ENCODE assay signal across 1 cellular context in the genomic region with DNA sequence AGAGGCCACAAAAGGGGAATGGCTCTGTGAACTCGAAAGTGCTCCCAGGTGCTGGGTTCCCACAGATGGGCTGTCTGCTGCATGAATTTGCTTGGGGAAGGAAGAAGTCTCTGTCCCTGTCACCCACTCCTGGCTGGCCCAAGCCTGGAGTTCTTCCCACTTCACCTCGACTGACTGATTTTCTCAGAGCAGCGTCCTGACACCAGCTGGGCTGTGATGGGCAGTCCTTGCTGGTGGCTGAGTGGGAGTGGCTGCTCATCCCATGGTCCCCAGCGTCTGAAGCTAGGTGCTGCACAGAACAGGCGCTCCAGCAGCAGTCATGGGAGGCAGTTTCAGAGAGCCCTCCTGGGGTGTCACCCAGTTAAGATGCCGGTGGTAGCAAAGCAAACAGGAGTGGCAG.
TF ChIP-seq lines count a peak whose summit lies in the region.

No MANE protein-coding gene starts in this region.

TF ChIP-seq in GM23338, 12 proteins besides CTCF, POLR2A, EP300 and RAD21 (continued from another document):
- TF ChIP-seq, protein P1, sequence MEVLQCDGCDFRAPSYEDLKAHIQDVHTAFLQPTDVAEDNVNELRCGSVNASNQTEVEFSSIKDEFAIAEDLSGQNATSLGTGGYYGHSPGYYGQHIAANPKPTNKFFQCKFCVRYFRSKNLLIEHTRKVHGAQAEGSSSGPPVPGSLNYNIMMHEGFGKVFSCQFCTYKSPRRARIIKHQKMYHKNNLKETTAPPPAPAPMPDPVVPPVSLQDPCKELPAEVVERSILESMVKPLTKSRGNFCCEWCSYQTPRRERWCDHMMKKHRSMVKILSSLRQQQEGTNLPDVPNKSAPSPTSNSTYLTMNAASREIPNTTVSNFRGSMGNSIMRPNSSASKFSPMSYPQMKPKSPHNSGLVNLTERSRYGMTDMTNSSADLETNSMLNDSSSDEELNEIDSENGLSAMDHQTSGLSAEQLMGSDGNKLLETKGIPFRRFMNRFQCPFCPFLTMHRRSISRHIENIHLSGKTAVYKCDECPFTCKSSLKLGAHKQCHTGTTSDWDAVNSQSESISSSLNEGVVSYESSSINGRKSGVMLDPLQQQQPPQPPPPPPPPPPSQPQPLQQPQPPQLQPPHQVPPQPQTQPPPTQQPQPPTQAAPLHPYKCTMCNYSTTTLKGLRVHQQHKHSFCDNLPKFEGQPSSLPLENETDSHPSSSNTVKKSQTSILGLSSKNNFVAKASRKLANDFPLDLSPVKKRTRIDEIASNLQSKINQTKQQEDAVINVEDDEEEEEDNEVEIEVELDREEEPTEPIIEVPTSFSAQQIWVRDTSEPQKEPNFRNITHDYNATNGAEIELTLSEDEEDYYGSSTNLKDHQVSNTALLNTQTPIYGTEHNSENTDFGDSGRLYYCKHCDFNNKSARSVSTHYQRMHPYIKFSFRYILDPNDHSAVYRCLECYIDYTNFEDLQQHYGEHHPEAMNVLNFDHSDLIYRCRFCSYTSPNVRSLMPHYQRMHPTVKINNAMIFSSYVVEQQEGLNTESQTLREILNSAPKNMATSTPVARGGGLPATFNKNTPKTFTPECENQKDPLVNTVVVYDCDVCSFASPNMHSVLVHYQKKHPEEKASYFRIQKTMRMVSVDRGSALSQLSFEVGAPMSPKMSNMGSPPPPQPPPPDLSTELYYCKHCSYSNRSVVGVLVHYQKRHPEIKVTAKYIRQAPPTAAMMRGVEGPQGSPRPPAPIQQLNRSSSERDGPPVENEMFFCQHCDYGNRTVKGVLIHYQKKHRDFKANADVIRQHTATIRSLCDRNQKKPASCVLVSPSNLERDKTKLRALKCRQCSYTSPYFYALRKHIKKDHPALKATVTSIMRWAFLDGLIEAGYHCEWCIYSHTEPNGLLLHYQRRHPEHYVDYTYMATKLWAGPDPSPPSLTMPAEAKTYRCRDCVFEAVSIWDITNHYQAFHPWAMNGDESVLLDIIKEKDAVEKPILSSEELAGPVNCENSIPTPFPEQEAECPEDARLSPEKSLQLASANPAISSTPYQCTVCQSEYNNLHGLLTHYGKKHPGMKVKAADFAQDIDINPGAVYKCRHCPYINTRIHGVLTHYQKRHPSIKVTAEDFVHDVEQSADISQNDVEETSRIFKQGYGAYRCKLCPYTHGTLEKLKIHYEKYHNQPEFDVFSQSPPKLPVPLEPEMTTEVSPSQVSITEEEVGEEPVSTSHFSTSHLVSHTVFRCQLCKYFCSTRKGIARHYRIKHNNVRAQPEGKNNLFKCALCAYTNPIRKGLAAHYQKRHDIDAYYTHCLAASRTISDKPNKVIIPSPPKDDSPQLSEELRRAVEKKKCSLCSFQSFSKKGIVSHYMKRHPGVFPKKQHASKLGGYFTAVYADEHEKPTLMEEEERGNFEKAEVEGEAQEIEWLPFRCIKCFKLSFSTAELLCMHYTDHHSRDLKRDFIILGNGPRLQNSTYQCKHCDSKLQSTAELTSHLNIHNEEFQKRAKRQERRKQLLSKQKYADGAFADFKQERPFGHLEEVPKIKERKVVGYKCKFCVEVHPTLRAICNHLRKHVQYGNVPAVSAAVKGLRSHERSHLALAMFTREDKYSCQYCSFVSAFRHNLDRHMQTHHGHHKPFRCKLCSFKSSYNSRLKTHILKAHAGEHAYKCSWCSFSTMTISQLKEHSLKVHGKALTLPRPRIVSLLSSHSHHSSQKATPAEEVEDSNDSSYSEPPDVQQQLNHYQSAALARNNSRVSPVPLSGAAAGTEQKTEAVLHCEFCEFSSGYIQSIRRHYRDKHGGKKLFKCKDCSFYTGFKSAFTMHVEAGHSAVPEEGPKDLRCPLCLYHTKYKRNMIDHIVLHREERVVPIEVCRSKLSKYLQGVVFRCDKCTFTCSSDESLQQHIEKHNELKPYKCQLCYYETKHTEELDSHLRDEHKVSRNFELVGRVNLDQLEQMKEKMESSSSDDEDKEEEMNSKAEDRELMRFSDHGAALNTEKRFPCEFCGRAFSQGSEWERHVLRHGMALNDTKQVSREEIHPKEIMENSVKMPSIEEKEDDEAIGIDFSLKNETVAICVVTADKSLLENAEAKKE (CRISPR knock-in tag; IDR thresholded peaks at IDR 0.05) = no peak
